ENCODE assay signal across 1 cellular context in genomic region chr12:47080725-47081502, GRCh38.
TF ChIP-seq lines count a peak whose summit lies in the region.

No MANE protein-coding gene starts in this region.

TF ChIP-seq in HCT116, 20 proteins besides CTCF, POLR2A, EP300 and RAD21 (continued from another document):
- TF ChIP-seq ZBTB33 (IDR thresholded peaks at IDR 0.05; ENCODE audit: extremely low read depth, insufficient replicate concordance, low read length) (no peak), EZH2phosphoT487 (IDR thresholded peaks at IDR 0.05; ENCODE audit: borderline replicate concordance) (no peak), SP1 (IDR thresholded peaks at IDR 0.05; ENCODE audit: low read depth) (peak; percentile 10; the same call in 1 of the 2 replicates), ELF1 (IDR thresholded peaks at IDR 0.05; ENCODE audit: borderline replicate concordance, low read depth) (no peak; the same call in 1 of the 2 replicates), MAX (IDR thresholded peaks at IDR 0.05) (peak; percentile 75)
